Comparison of ENCODE assay signal across 1 cellular context in genomic region chr1:81682490-81682889, GRCh38.
TF ChIP-seq lines count a peak whose summit lies in the region.

No MANE protein-coding gene starts in this region.

TF ChIP-seq in GM23338, 12 proteins besides CTCF, POLR2A, EP300 and RAD21 (continued from another document):
- TF ChIP-seq ZNF462 (CRISPR knock-in tag; IDR thresholded peaks at IDR 0.05) (peak; percentile 85; the same call in 1 of the 2 replicates), JUNB (IDR thresholded peaks at IDR 0.05; ENCODE audit: unreplicated experiment) (no peak), ZNF331 (CRISPR knock-in tag; IDR thresholded peaks at IDR 0.05; ENCODE audit: low read depth) (no peak; the same call in 1 of the 2 replicates), CREB1 (CRISPR knock-in tag; IDR thresholded peaks at IDR 0.05; ENCODE audit: low read depth) (0 out of 2 replicates have a peak, but pooled peaks have one; percentile 36), ZNF114 (CRISPR knock-in tag; IDR thresholded peaks at IDR 0.05) (peak; percentile 74), EZH2 (IDR thresholded peaks at IDR 0.05; ENCODE audit: low read depth, unreplicated experiment) (no peak), STAT1 (IDR thresholded peaks at IDR 0.05; ENCODE audit: unreplicated experiment) (no peak), ETS1 (IDR thresholded peaks at IDR 0.05) (no peak), REST (IDR thresholded peaks at IDR 0.05; ENCODE audit: unreplicated experiment) (no peak), NANOG (IDR thresholded peaks at IDR 0.05; ENCODE audit: borderline replicate concordance) (peak; percentile 42; the same call in 1 of the 2 replicates), EZH2phosphoT487 (IDR thresholded peaks at IDR 0.05; ENCODE audit: unreplicated experiment) (no peak)
TF ChIP-seq in GM23338: peak in this region for 4.
